17 cellular contexts compared by ENCODE assay signal in genomic region chr5:180688326-180689070, GRCh38. TPM values are rescaled to one million over a fixed set of nuclear protein-coding genes. Genes with fewer than 3 reads are reported as not detected.
A peak's percentile ranks its signal among the peaks of the same experiment; 100 is the strongest.
DNase-seq lines count a peak whose midpoint lies in the region; ATAC-seq and TF ChIP-seq lines count a peak whose summit lies in the region.
"Had no signal": no experiment of that assay in that cellular context is flagged by ENCODE, and none has a peak within 500 bp of the region (broad histone marks: within the 10 kb centered on the region; RNA-seq: fewer than 3 reads in every experiment).

No MANE protein-coding gene starts in this region.

- H3K36me3 Mint-ChIP-seq in activated T-cell treated with anti-CD3 and anti-CD28 coated beads, Interleukin-2, amount 50 U/mL, for 72 hours (ENCODE audit: insufficient read depth in 2 of 2), result no peaks in the 10 kb centered on the region
- H3K36me3 Mint-ChIP-seq in central memory CD8-positive, alpha-beta T cell (ENCODE audit: insufficient read depth), result no peaks in the 10 kb centered on the region

- no peaks in the 10 kb centered on the region for H3K4me1 ChIP-seq in testis
- H3K4me1 ChIP-seq: prostate gland, tibial nerve had no signal

- no peak for TF ChIP-seq POLR2A in testis (IDR thresholded peaks at IDR 0.05)

- WGBS in testis, 2 donors, result 65% methylated on average over 8 of the region's 8 CpGs

- no peaks in the 10 kb centered on the region for H3K9me3 Mint-ChIP-seq in activated T-cell treated with anti-CD3 and anti-CD28 coated beads, Interleukin-2, amount 50 U/mL, for 72 hours
- H3K9me3 Mint-ChIP-seq in central memory CD8-positive, alpha-beta T cell, result no peaks in the 10 kb centered on the region

- intact Hi-C loops in testis (cut with DNase I; ENCODE audit: low total_unique reads), result no loop called here

- no peak for DNase-seq in activated T-cell treated with anti-CD3 and anti-CD28 coated beads, Interleukin-2, amount 50 U/mL, for 72 hours
- no peak for DNase-seq in activated T-cell treated with anti-CD3 and anti-CD28 coated beads, Interleukin-2, amount 50 U/mL, for 48 hours
- DNase-seq in OCI-M1 (lab: John Stamatoyannopoulos, UW) (peak; percentile 16), testis (no peak), midbrain (lab: John Stamatoyannopoulos, UW) (no peak), 8988T (no peak)
- no peak for DNase-seq in central memory CD8-positive, alpha-beta T cell (ENCODE audit: low spot score in 2 of 2)
- no peak for DNase-seq in stimulated activated naive CD8-positive, alpha-beta T cell treated with anti-CD3 and anti-CD28 coated beads, Interleukin-15, Interleukin-2, amounts not matched to agents 100 U/mL and 50 U/mL, for 24 hours
- DNase-seq: left ventricle myocardium superior, NCI-H2029, NCI-H69 had no signal

- no peak overlapping the region for H3K4me3 ChIP-seq in testis
- H3K4me3 ChIP-seq: cardiac muscle cell, prostate gland, tibial nerve had no signal

- peak overlapping the region; percentile 80 to 82 for H3K4me3 Mint-ChIP-seq in activated T-cell treated with anti-CD3 and anti-CD28 coated beads, Interleukin-2, amount 50 U/mL, for 72 hours
- H3K4me3 Mint-ChIP-seq in central memory CD8-positive, alpha-beta T cell, result peak overlapping the region; percentile 75

- H3K4me1 Mint-ChIP-seq in activated T-cell treated with anti-CD3 and anti-CD28 coated beads, Interleukin-2, amount 50 U/mL, for 72 hours (ENCODE audit: low read depth), result peaks cover 64% of the 10 kb centered on the region
- peaks cover 61% of the 10 kb centered on the region for H3K4me1 Mint-ChIP-seq in central memory CD8-positive, alpha-beta T cell

- no peaks in the 10 kb centered on the region for H3K36me3 ChIP-seq in testis (ENCODE audit: low read depth, missing control alignments)
- H3K36me3 ChIP-seq: cardiac muscle cell, prostate gland, tibial nerve had no signal

- no peaks in the 10 kb centered on the region for H3K27me3 Mint-ChIP-seq in activated T-cell treated with anti-CD3 and anti-CD28 coated beads, Interleukin-2, amount 50 U/mL, for 72 hours (ENCODE audit: low read depth)
- peaks cover 9% of the 10 kb centered on the region for H3K27me3 Mint-ChIP-seq in central memory CD8-positive, alpha-beta T cell

- peak overlapping the region; percentile 66 for H3K27ac Mint-ChIP-seq in activated T-cell treated with anti-CD3 and anti-CD28 coated beads, Interleukin-2, amount 50 U/mL, for 72 hours
- H3K27ac Mint-ChIP-seq in central memory CD8-positive, alpha-beta T cell (ENCODE audit: low read depth), result peak overlapping the region; percentile 94

- ATAC-seq in activated T-cell treated with anti-CD3 and anti-CD28 coated beads, Interleukin-2, amount 50 U/mL, for 72 hours (replicated peaks in 1 of 2), result peak; percentile 75 to 79
- ATAC-seq in central memory CD8-positive, alpha-beta T cell (replicated peaks; ENCODE audit: extremely low read depth, poor library complexity, severe bottlenecking), result peak; percentile 44
- peak; percentile 63 for ATAC-seq in stimulated activated naive CD8-positive, alpha-beta T cell treated with anti-CD3 and anti-CD28 coated beads, Interleukin-15, Interleukin-2, amounts not matched to agents 100 U/mL and 50 U/mL, for 24 hours
- ATAC-seq: left ventricle myocardium superior, Panc1 had no signal

- H3K27ac ChIP-seq in testis, result no peak overlapping the region
- H3K27ac ChIP-seq: cardiac muscle cell, prostate gland, tibial nerve had no signal

- H3K27me3 ChIP-seq in testis, result no peaks in the 10 kb centered on the region
- H3K27me3 ChIP-seq: cardiac muscle cell had no signal

- H3K9me3 ChIP-seq in testis, result no peaks in the 10 kb centered on the region
- H3K9me3 ChIP-seq: prostate gland, tibial nerve had no signal

- no peak for TF ChIP-seq CTCF in testis (IDR thresholded peaks at IDR 0.05)

RNA-seq across cellular contexts. Expression of gene FLT4, which starts 39.1 kb away (rescaled TPM):
- total RNA-seq in activated T-cell treated with anti-CD3 and anti-CD28 coated beads, Interleukin-2, amount 50 U/mL, for 72 hours, result 1 to 10 TPM in 1 of 2 donors, under 1 TPM in 1; 0.79 to 1.7 TPM
- 10 to 100 TPM; 23.5 to 24.2 TPM for total RNA-seq in testis
- 11.9 TPM for polyA plus RNA-seq in testis (ENCODE audit: insufficient read depth, low read depth, low replicate concordance)
- total RNA-seq: HT-29 had no signal

RNA-seq across cellular contexts. Expression of gene OR2Y1, which starts 51.4 kb away (rescaled TPM):
- total RNA-seq in activated T-cell treated with anti-CD3 and anti-CD28 coated beads, Interleukin-2, amount 50 U/mL, for 72 hours, result not detected
- total RNA-seq in testis, result not detected
- polyA plus RNA-seq in testis (ENCODE audit: insufficient read depth, low read depth, low replicate concordance), result not detected
- total RNA-seq: cardiac muscle cell, HT-29, left ventricle myocardium superior, myocyte, prostate gland, tibial nerve had no signal
- polyA plus RNA-seq: cardiac muscle cell had no signal

Comparison
In these comparisons a context has a peak if more than half of its experiments do, and no peak if none do; other contexts are left out.
1. RNA of gene FLT4, which starts 39.1 kb away (total RNA-seq): 23.5 to 24.2 TPM in testis; 0.79 to 1.7 TPM in activated T-cell treated with anti-CD3 and anti-CD28 coated beads, Interleukin-2, amount 50 U/mL, for 72 hours; every median in the first group is over 4 times any median in the second.
2. Peak in every context shown above with its lines, with median percentiles within 50 percentile points of each other: ATAC-seq.